1 cellular context compared by ENCODE assay signal in the genomic region with DNA sequence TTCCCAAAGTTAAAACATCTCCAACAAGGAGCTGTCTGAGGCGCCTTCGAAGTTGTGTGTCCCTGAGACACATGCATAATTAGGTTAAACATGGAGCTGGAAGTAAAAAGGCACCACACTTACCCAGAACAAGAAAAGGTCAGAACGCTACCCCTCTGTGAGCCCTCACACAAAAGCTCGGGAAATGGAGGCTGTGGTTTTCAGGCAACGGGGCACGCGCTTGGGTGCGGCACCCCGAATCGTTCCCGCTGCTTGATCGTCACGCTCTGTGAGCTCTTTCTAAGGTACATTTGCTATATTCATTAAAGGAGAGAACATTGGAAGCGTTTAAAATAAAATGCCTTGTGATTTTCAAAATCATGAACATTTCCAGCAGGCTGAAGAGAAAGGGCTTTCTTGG.
A peak's percentile ranks its signal among the peaks of the same experiment; 100 is the strongest.
TF ChIP-seq lines count a peak whose summit lies in the region.

No MANE protein-coding gene starts in this region.

TF ChIP-seq in H1, 55 proteins besides CTCF, POLR2A, EP300 and RAD21:
- TF ChIP-seq NRF1 (IDR thresholded peaks at IDR 0.05; ENCODE audit: low read depth, low read length) (no peak), SIRT6 (IDR thresholded peaks at IDR 0.05; ENCODE audit: low read length) (no peak), POU5F1 (IDR thresholded peaks at IDR 0.05; ENCODE audit: low read depth, low read length) (no peak)
- TF ChIP-seq, protein P1, sequence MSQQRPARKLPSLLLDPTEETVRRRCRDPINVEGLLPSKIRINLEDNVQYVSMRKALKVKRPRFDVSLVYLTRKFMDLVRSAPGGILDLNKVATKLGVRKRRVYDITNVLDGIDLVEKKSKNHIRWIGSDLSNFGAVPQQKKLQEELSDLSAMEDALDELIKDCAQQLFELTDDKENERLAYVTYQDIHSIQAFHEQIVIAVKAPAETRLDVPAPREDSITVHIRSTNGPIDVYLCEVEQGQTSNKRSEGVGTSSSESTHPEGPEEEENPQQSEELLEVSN (IDR thresholded peaks at IDR 0.05) = peak; percentile 72
